ENCODE assay signal across 1 cellular context in genomic region chrX:153410888-153411254, GRCh38.
A peak's percentile ranks its signal among the peaks of the same experiment; 100 is the strongest.
TF ChIP-seq lines count a peak whose summit lies in the region.

No MANE protein-coding gene starts in this region.

TF ChIP-seq in K562, 482 proteins besides CTCF, POLR2A, EP300 and RAD21:
- TF ChIP-seq NR2C2 (CRISPR knock-in tag; IDR thresholded peaks at IDR 0.05): no peak; the same call in 1 of the 2 replicates
- peak; percentile 61; the same call in 1 of the 2 replicates for TF ChIP-seq NR2C2 (tag; IDR thresholded peaks at IDR 0.05)
- 0 out of 2 replicates have a peak, but pooled peaks have one; percentile 34 for TF ChIP-seq SUPT5H (IDR thresholded peaks at IDR 0.05)
- peak; percentile 47 for TF ChIP-seq PHF20 (IDR thresholded peaks at IDR 0.05; ENCODE audit: partially characterized antibody)
- no peak for TF ChIP-seq ZNF778 (CRISPR knock-in tag; IDR thresholded peaks at IDR 0.05)
- 0 out of 2 replicates have a peak, but pooled peaks have one; percentile 35 for TF ChIP-seq NR2C1 (IDR thresholded peaks at IDR 0.05)
- 0 out of 2 replicates have a peak, but pooled peaks have one; percentile 34 for TF ChIP-seq NR2C1 (tag; IDR thresholded peaks at IDR 0.05)
- no peak for TF ChIP-seq MED1 (CRISPR knock-in tag; IDR thresholded peaks at IDR 0.05; ENCODE audit: borderline replicate concordance)
- peak; percentile 49; the same call in 1 of the 2 replicates for TF ChIP-seq PHF8 (IDR thresholded peaks at IDR 0.05; ENCODE audit: borderline replicate concordance, low read length)
- 0 out of 2 replicates have a peak, but pooled peaks have one; percentile 29 for TF ChIP-seq GABPB1 (CRISPR knock-in tag; IDR thresholded peaks at IDR 0.05)
- no peak for TF ChIP-seq ZNF280B (CRISPR knock-in tag; IDR thresholded peaks at IDR 0.05)
- TF ChIP-seq MAFG (tag; conservative IDR thresholded peaks at IDR 0.05): no peak
- TF ChIP-seq DIDO1 (tag; IDR thresholded peaks at IDR 0.05; ENCODE audit: low read depth): no peak
